13 cellular contexts compared by ENCODE assay signal in the genomic region with DNA sequence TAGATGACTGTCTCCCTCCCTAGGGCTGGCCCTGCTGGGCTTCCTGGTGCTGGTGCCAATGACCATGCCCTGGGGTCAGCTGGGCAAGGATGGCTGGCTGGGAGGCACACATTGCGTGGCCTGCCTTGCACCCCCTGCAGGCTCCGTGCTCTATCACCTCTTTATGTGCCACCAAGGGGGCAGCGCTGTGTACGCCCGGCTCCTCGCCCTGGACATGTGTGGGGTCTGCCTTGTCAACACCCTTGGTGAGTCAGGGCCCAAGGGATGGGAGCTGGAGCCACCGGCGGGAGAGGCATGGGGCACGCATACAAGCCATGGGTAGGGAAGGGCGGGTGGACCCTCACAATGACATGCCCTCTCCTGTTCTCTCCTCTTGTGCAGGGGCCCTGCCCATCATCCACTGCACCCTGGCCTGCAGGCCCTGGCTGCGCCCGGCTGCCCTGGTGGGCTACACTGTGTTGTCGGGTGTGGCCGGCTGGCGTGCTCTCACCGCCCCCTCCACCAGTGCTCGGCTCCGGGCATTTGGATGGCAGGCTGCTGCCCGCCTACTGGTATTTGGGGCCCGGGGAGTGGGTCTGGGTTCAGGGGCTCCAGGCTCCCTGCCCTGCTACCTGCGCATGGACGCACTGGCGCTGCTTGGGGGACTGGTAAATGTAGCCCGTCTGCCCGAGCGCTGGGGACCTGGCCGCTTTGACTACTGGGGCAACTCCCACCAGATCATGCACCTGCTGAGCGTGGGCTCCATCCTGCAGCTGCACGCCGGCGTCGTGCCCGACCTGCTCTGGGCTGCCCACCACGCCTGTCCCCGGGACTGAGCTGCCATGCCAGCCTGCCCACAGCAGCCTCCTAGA. TPM values are rescaled to one million over a fixed set of nuclear protein-coding genes. Genes with fewer than 3 reads are reported as not detected.
DNase-seq lines count a peak whose midpoint lies in the region; ATAC-seq and TF ChIP-seq lines count a peak whose summit lies in the region.
"Had no signal": no experiment of that assay in that cellular context is flagged by ENCODE, and none has a peak within 500 bp of the region (broad histone marks: within the 10 kb centered on the region; RNA-seq: fewer than 3 reads in every experiment).

No MANE protein-coding gene starts in this region.

- H3K4me3 ChIP-seq in CD4-positive, CD25-positive, alpha-beta regulatory T cell (ENCODE audit: low read depth, low read length), result no peak overlapping the region
- peak overlapping the region; percentile 93 for H3K4me3 ChIP-seq in HAP-1
- H3K4me3 ChIP-seq: body of pancreas had no signal

- H3K36me3 ChIP-seq in CD4-positive, CD25-positive, alpha-beta regulatory T cell (ENCODE audit: control insufficient read depth, insufficient read depth, low read length), result no peaks in the 10 kb centered on the region
- H3K36me3 ChIP-seq in HAP-1 (replicated peaks), result peaks cover 69% of the 10 kb centered on the region

- peaks cover 0 to 28% (median 4%) of the 10 kb centered on the region in 4 donors for H3K4me1 Mint-ChIP-seq in CD4-positive, CD25-positive, alpha-beta regulatory T cell
- peaks cover 16% of the 10 kb centered on the region for H3K4me1 Mint-ChIP-seq in activated CD8-positive, alpha-beta T cell treated with anti-CD3 and anti-CD28 coated beads for 36 hours (ENCODE audit: low read depth)

- peak overlapping the region; percentile 72 to 86 (median 78) for H3K4me3 Mint-ChIP-seq in CD4-positive, CD25-positive, alpha-beta regulatory T cell
- peak overlapping the region; percentile 79 for H3K4me3 Mint-ChIP-seq in activated CD8-positive, alpha-beta T cell treated with anti-CD3 and anti-CD28 coated beads for 36 hours

- peaks cover 22% of the 10 kb centered on the region for H3K27me3 Mint-ChIP-seq in CD4-positive, CD25-positive, alpha-beta regulatory T cell
- H3K27me3 Mint-ChIP-seq in activated CD8-positive, alpha-beta T cell treated with anti-CD3 and anti-CD28 coated beads for 36 hours, result peaks cover 8% of the 10 kb centered on the region

- in situ Hi-C loops in HAP-1 (cut with MboI; ENCODE audit: low sequenced_read_pairs), result loop anchor here (5.0 kb wide), 1 partner anchor 51 kb away; a partner anchor contains a TSS

- no peaks in the 10 kb centered on the region for H3K27me3 ChIP-seq in CD4-positive, CD25-positive, alpha-beta regulatory T cell (ENCODE audit: control insufficient read depth, insufficient read depth, low read length)
- no peaks in the 10 kb centered on the region for H3K27me3 ChIP-seq in HAP-1 (ENCODE audit: low read depth)
- peaks cover 17% of the 10 kb centered on the region for H3K27me3 ChIP-seq in foreskin keratinocyte

- peaks cover 39% of the 10 kb centered on the region for H3K4me1 ChIP-seq in CD4-positive, CD25-positive, alpha-beta regulatory T cell (ENCODE audit: control insufficient read depth, insufficient read depth, low read length, poor library complexity, severe bottlenecking)
- H3K4me1 ChIP-seq in HAP-1 (peaks cover 18% of the 10 kb centered on the region), foreskin keratinocyte (no peaks in the 10 kb centered on the region)

- intact Hi-C loops in activated CD8-positive, alpha-beta T cell treated with anti-CD3 and anti-CD28 coated beads for 36 hours (cut with micrococcal nuclease), result no loop called here

- POLR2A ChIA-PET in activated CD8-positive, alpha-beta T cell treated with anti-CD3 and anti-CD28 coated beads for 36 hours (lab: Charles Lee), result interaction anchor here (1.1 to 2.2 kb wide), 4 partner anchors 9 to 107 kb away, joined by 3 to 16 read pairs (median 4); a partner anchor contains a TSS

- no peak for TF ChIP-seq CTCF in activated CD8-positive, alpha-beta T cell treated with anti-CD3 and anti-CD28 coated beads for 36 hours (IDR thresholded peaks at IDR 0.05)
- TF ChIP-seq CTCF in foreskin keratinocyte (conservative IDR thresholded peaks at IDR 0.05), result no peak

- peaks cover 0 to 1% (median 0%) of the 10 kb centered on the region in 7 donors for H3K9me3 Mint-ChIP-seq in CD4-positive, CD25-positive, alpha-beta regulatory T cell
- H3K9me3 Mint-ChIP-seq in activated CD8-positive, alpha-beta T cell treated with anti-CD3 and anti-CD28 coated beads for 36 hours, result no peaks in the 10 kb centered on the region

- DNase-seq in CD4-positive, CD25-positive, alpha-beta regulatory T cell, result no peak
- DNase-seq in HAP-1 (ENCODE audit: low spot score in 2 of 2) (peak in 1 of 2 experiments; percentile 34), mesenteric fat pad (ENCODE audit: low spot score) (peak; percentile 87), NCI-H82 (lab: John Stamatoyannopoulos, UW) (no peak), foreskin keratinocyte (no peak), COR-L47 (lab: John Stamatoyannopoulos, UW) (no peak)
- DNase-seq in activated CD8-positive, alpha-beta T cell treated with anti-CD3 and anti-CD28 coated beads for 36 hours, result no peak
- DNase-seq: body of pancreas, small intestine had no signal

- H3K27ac ChIP-seq in CD4-positive, CD25-positive, alpha-beta regulatory T cell (ENCODE audit: insufficient read depth, low read length, poor library complexity, severe bottlenecking), result no peak overlapping the region
- no peak overlapping the region for H3K27ac ChIP-seq in foreskin keratinocyte

- H3K27ac Mint-ChIP-seq in CD4-positive, CD25-positive, alpha-beta regulatory T cell, result no peak overlapping the region
- H3K27ac Mint-ChIP-seq in activated CD8-positive, alpha-beta T cell treated with anti-CD3 and anti-CD28 coated beads for 36 hours, result no peak overlapping the region

- CTCF ChIA-PET in activated CD8-positive, alpha-beta T cell treated with anti-CD3 and anti-CD28 coated beads for 36 hours (lab: Charles Lee), result interaction anchor here (1.2 to 2.1 kb wide), 2 partner anchors 10 to 56 kb away, joined by 3 to 6 read pairs; no protein-coding TSS in a partner anchor

- no peaks in the 10 kb centered on the region for H3K9me3 ChIP-seq in CD4-positive, CD25-positive, alpha-beta regulatory T cell (ENCODE audit: control insufficient read depth in 2 of 2, low read length in 2 of 2)
- H3K9me3 ChIP-seq in HAP-1, result no peaks in the 10 kb centered on the region
- H3K9me3 ChIP-seq: body of pancreas had no signal

- no peak for ATAC-seq in CD4-positive, CD25-positive, alpha-beta regulatory T cell (ENCODE audit: low read depth in 2 of 2)
- no peak for ATAC-seq in activated CD8-positive, alpha-beta T cell treated with anti-CD3 and anti-CD28 coated beads for 36 hours
- ATAC-seq in foreskin keratinocyte (no peak), GM19455 (IDR thresholded peaks at IDR 0.05; ENCODE audit: unreplicated experiment) (no peak)
- ATAC-seq: body of pancreas had no signal

- no peaks in the 10 kb centered on the region for H3K36me3 Mint-ChIP-seq in CD4-positive, CD25-positive, alpha-beta regulatory T cell
- H3K36me3 Mint-ChIP-seq in activated CD8-positive, alpha-beta T cell treated with anti-CD3 and anti-CD28 coated beads for 36 hours (ENCODE audit: low read depth), result peaks cover 32% of the 10 kb centered on the region

RNA-seq across cellular contexts. Expression of a gene that starts 2.2 kb away (rescaled TPM):
- 5.6 TPM for total RNA-seq in CD4-positive, CD25-positive, alpha-beta regulatory T cell
- polyA plus RNA-seq in CD4-positive, CD25-positive, alpha-beta regulatory T cell, result 1 to 10 TPM; 2.2 to 8.0 (median 4.4) TPM
- total RNA-seq in activated CD8-positive, alpha-beta T cell treated with anti-CD3 and anti-CD28 coated beads for 36 hours, result 10 to 100 TPM; 29.4 to 30.4 TPM
- total RNA-seq in mesenteric fat pad (4.5 TPM), foreskin keratinocyte (29.6 and 32.8 TPM in 2 replicates)
- 35.4 and 35.6 TPM in 2 replicates for polyA plus RNA-seq in foreskin keratinocyte

RNA-seq across cellular contexts. Expression of a gene that starts 7.3 kb away (rescaled TPM):
- not detected for total RNA-seq in CD4-positive, CD25-positive, alpha-beta regulatory T cell
- not detected for polyA plus RNA-seq in CD4-positive, CD25-positive, alpha-beta regulatory T cell
- total RNA-seq in activated CD8-positive, alpha-beta T cell treated with anti-CD3 and anti-CD28 coated beads for 36 hours, result under 1 TPM in 1 of 2 experiments, not detected in 1; 0.22 TPM
- not detected for total RNA-seq in mesenteric fat pad
- total RNA-seq in foreskin keratinocyte, result 8.5 and 12.0 TPM in 2 replicates
- 10.7 and 14.5 TPM in 2 replicates for polyA plus RNA-seq in foreskin keratinocyte
- total RNA-seq: lung microvascular endothelial cell had no signal

RNA-seq across cellular contexts. Expression of a gene that starts 8.9 kb away (rescaled TPM):
- total RNA-seq in CD4-positive, CD25-positive, alpha-beta regulatory T cell, result 5.7 TPM
- polyA plus RNA-seq in CD4-positive, CD25-positive, alpha-beta regulatory T cell, result 1 to 10 TPM; 1.5 to 7.2 (median 2.3) TPM
- 100 to 1,000 TPM; 121 to 123 TPM for total RNA-seq in activated CD8-positive, alpha-beta T cell treated with anti-CD3 and anti-CD28 coated beads for 36 hours
- total RNA-seq in mesenteric fat pad (0.58 TPM), foreskin keratinocyte (82.0 and 99.7 TPM in 2 replicates)
- 122 and 142 TPM in 2 replicates for polyA plus RNA-seq in foreskin keratinocyte

RNA-seq across cellular contexts. Expression of a gene that starts 41.4 kb away (rescaled TPM):
- not detected for total RNA-seq in CD4-positive, CD25-positive, alpha-beta regulatory T cell
- polyA plus RNA-seq in CD4-positive, CD25-positive, alpha-beta regulatory T cell, result not detected
- total RNA-seq in activated CD8-positive, alpha-beta T cell treated with anti-CD3 and anti-CD28 coated beads for 36 hours, result not detected
- not detected for total RNA-seq in mesenteric fat pad
- total RNA-seq in foreskin keratinocyte, result not detected in 2 replicates
- 0.06 TPM in 1 of 2 replicates, not detected in the other for polyA plus RNA-seq in foreskin keratinocyte
- total RNA-seq: Daoy, lung microvascular endothelial cell had no signal

RNA-seq across cellular contexts. Expression of a gene that starts 46.6 kb away (rescaled TPM):
- total RNA-seq in CD4-positive, CD25-positive, alpha-beta regulatory T cell, result not detected
- polyA plus RNA-seq in CD4-positive, CD25-positive, alpha-beta regulatory T cell, result not detected
- not detected for total RNA-seq in activated CD8-positive, alpha-beta T cell treated with anti-CD3 and anti-CD28 coated beads for 36 hours
- total RNA-seq in mesenteric fat pad (not detected), foreskin keratinocyte (0.11 and 0.14 TPM in 2 replicates)
- polyA plus RNA-seq in foreskin keratinocyte, result 0.16 and 0.28 TPM in 2 replicates
- total RNA-seq: Daoy, lung microvascular endothelial cell, NCI-H460 had no signal

Comparison
In these comparisons a context has a peak if more than half of its experiments do, and no peak if none do; other contexts are left out.
1. RNA of a gene that starts 8.9 kb away (total RNA-seq): 121 to 123 TPM in activated CD8-positive, alpha-beta T cell treated with anti-CD3 and anti-CD28 coated beads for 36 hours and 82.0 to 99.7 TPM in foreskin keratinocyte; 5.7 TPM in CD4-positive, CD25-positive, alpha-beta regulatory T cell (single experiment) and 0.58 TPM in mesenteric fat pad (single experiment); every median in the first group is over 10 times any median in the second.